ENCODE assay signal across 23 cellular contexts in the genomic region with DNA sequence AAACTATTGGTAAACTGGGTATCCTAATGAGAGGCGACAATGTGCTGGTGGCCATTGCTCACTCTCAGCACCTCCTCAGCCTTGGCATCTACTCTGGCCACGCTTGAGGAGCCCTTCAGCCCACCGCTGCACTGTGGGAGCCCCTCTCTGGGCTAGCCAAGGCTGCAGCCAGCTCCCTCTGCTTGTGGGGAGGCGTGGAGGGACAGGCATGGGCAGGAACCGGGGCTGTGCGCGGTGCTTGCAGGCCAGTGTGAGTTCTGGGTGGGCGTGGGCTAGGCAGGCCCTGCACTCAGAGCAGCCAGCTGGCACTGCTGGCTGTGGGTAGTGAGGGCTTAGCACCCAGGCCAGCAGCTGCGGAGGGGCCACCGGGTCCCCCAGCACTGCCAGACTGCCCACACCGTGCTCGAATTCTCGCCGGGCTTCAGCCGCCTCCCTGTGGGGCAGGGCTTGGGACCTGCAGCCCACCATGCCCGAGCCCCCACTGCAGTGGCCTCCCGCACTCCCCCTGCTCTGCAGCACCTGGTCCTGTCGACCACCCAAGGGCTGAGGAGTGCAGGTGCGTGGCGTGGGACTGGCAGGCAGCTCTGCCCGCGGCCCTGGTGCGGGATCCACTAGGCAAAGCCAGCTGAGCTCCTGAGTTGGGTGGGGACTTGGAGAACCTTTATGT.
"Had no signal": no experiment of that assay in that cellular context is flagged by ENCODE, and none has a peak within 500 bp of the region (broad histone marks: within the 10 kb centered on the region; RNA-seq: fewer than 3 reads in every experiment).

No MANE protein-coding gene starts in this region.

- H3K4me3 ChIP-seq: dorsolateral prefrontal cortex, hepatocyte, neural progenitor cell, psoas muscle, testis, tibial nerve had no signal

- H3K4me1 Mint-ChIP-seq: memory B cell; neural progenitor cell; stimulated activated effector memory CD8-positive, alpha-beta T cell treated with anti-CD3 and anti-CD28 coated beads, Interleukin-12 subunit alpha, Interleukin-12 subunit beta, amount 100 ng/mL, for 72 hours had no signal

- H3K27me3 ChIP-seq: hepatocyte, neural progenitor cell, testis, tibial nerve had no signal

- H3K36me3 ChIP-seq: neural progenitor cell, tibial nerve had no signal

- H3K9ac ChIP-seq: neural progenitor cell, parathyroid adenoma had no signal

- H3K27me3 Mint-ChIP-seq: memory B cell; natural killer cell treated with Interleukin-12 subunit alpha and Interleukin-12 subunit beta and Interleukin-15 and Interleukin-18, amount 100 ng/mL, for 72 hours; stimulated activated naive CD8-positive, alpha-beta T cell treated with anti-CD3 and anti-CD28 coated beads, Interleukin-15, Interleukin-2, amounts not matched to agents 100 ng/mL and 50 ng/mL, for 24 hours had no signal

- DNase-seq: central memory CD4-positive, alpha-beta T cell; cortex of kidney; effector CD8-positive, alpha-beta T cell; foreskin melanocyte; head of caudate nucleus; left colon; midbrain; occipital lobe; psoas muscle; retina; small intestine; stimulated activated CD4-positive, alpha-beta T cell treated with anti-CD3 and anti-CD28 coated beads, Interleukin-4, amount 100 ng/mL, for 1 hour; stimulated activated CD8-positive, alpha-beta memory T cell treated with anti-CD3 and anti-CD28 coated beads, Interleukin-4, amount 100 ng/mL, for 48 hours; testis had no signal

- H3K4me2 ChIP-seq: hepatocyte, neural progenitor cell had no signal

- H3K27ac ChIP-seq: dorsolateral prefrontal cortex, hepatocyte, neural progenitor cell, parathyroid adenoma, psoas muscle, testis, tibial nerve had no signal

- H3K4me3 Mint-ChIP-seq: memory B cell; natural killer cell treated with Interleukin-12 subunit alpha and Interleukin-12 subunit beta and Interleukin-15 and Interleukin-18, amount 100 ng/mL, for 72 hours; neural progenitor cell; stimulated activated effector memory CD8-positive, alpha-beta T cell treated with anti-CD3 and anti-CD28 coated beads, Interleukin-12 subunit alpha, Interleukin-12 subunit beta, amount 100 ng/mL, for 72 hours; stimulated activated naive CD8-positive, alpha-beta T cell treated with anti-CD3 and anti-CD28 coated beads, Interleukin-15, Interleukin-2, amounts not matched to agents 100 ng/mL and 50 ng/mL, for 24 hours had no signal

- H3K27ac Mint-ChIP-seq: memory B cell; natural killer cell treated with Interleukin-12 subunit alpha and Interleukin-12 subunit beta and Interleukin-15 and Interleukin-18, amount 100 ng/mL, for 72 hours; neural progenitor cell; stimulated activated effector memory CD8-positive, alpha-beta T cell treated with anti-CD3 and anti-CD28 coated beads, Interleukin-12 subunit alpha, Interleukin-12 subunit beta, amount 100 ng/mL, for 72 hours; stimulated activated naive CD8-positive, alpha-beta T cell treated with anti-CD3 and anti-CD28 coated beads, Interleukin-15, Interleukin-2, amounts not matched to agents 100 ng/mL and 50 ng/mL, for 24 hours had no signal

- H3K4me1 ChIP-seq: neural progenitor cell, parathyroid adenoma, psoas muscle, testis, tibial nerve had no signal

- ATAC-seq: left colon; natural killer cell treated with Interleukin-12 subunit alpha and Interleukin-12 subunit beta and Interleukin-15 and Interleukin-18, amount 100 ng/mL, for 72 hours; psoas muscle; stimulated activated effector memory CD8-positive, alpha-beta T cell treated with anti-CD3 and anti-CD28 coated beads, Interleukin-12 subunit alpha, Interleukin-12 subunit beta, amount 100 ng/mL, for 72 hours had no signal

- H3K36me3 Mint-ChIP-seq: memory B cell; neural progenitor cell; stimulated activated effector memory CD8-positive, alpha-beta T cell treated with anti-CD3 and anti-CD28 coated beads, Interleukin-12 subunit alpha, Interleukin-12 subunit beta, amount 100 ng/mL, for 72 hours had no signal

- H3K9me3 ChIP-seq: testis had no signal

- H2AFZ ChIP-seq: hepatocyte, neural progenitor cell, parathyroid adenoma had no signal
